Comparison of ENCODE assay signal across 8 cellular contexts in the genomic region with DNA sequence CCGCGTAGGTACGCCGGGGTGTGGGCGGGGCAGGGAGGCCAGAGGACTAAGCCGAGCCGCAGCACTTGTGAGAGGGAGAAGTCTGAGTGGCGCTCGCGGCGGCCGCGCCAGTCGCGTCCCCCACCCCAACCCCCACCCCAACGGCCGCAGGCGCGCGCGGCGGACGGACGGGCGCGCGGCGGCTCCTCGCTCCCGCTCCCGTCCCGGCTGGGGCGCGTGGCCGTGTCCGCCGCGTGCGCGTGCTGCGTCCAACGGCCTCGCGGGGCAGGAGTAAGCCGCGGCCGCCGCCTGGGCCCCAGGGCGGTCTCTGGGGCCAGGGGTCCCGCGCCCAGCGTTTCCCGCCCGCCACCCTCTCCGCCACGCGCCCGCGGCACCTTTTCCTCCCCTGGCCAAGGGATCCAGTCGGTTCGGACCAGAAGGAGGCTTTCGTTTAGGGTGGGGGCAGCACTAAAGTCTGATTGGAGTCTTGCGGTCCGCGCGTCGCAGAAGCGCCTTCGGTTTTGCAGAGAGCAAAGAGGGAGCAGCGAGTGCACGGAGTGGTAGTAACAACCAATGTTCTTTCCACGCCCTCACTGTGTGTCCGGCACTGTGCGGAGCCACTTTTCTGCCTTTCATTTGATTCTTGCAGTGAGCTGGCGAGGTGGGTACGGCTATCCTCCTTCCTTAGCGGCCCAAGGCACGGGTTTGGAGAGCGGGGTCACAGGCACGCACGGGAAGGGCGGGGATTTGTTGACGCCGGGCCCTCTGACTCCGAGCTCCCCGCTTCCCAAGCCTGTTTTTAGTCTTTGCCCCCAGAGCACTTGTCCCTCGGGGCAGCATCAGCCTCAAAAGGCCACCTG. TPM values are rescaled to one million over a fixed set of nuclear protein-coding genes. Genes with fewer than 3 reads are reported as not detected.
DNase-seq lines count a peak whose midpoint lies in the region; ATAC-seq and TF ChIP-seq lines count a peak whose summit lies in the region.

No MANE protein-coding gene starts in this region.

- H3K36me3 Mint-ChIP-seq in activated CD4-positive, alpha-beta memory T cell treated with anti-CD3 and anti-CD28 coated beads for 36 hours, result peaks cover 27% of the 10 kb centered on the region
- H3K36me3 Mint-ChIP-seq in endodermal cell (ENCODE audit: low read depth), result peaks cover 8% of the 10 kb centered on the region
- H3K36me3 Mint-ChIP-seq in stimulated activated naive B cell treated with anti-CD40 and anti-IgM and Interleukin-4, amounts not matched to agents 10 μg/mL and 1 μg/mL and 100 μg/mL, for 72 hours, result peaks cover 3 to 24% of the 10 kb centered on the region in 2 donors

- no peak for TF ChIP-seq CTCF in endodermal cell (conservative IDR thresholded peaks at IDR 0.05)

- peak overlapping the region; percentile 85 for H3K4me3 Mint-ChIP-seq in activated CD4-positive, alpha-beta memory T cell treated with anti-CD3 and anti-CD28 coated beads for 36 hours
- H3K4me3 Mint-ChIP-seq in endodermal cell, result no peak overlapping the region
- peak overlapping the region in 1 of 2 donors; percentile 95 for H3K4me3 Mint-ChIP-seq in stimulated activated naive B cell treated with anti-CD40 and anti-IgM and Interleukin-4, amounts not matched to agents 10 μg/mL and 1 μg/mL and 100 μg/mL, for 72 hours

- H3K27ac Mint-ChIP-seq in activated CD4-positive, alpha-beta memory T cell treated with anti-CD3 and anti-CD28 coated beads for 36 hours, result peak overlapping the region; percentile 75
- peak overlapping the region; percentile 92 for H3K27ac Mint-ChIP-seq in endodermal cell
- peak overlapping the region; percentile 93 for H3K27ac Mint-ChIP-seq in stimulated activated naive B cell treated with anti-CD40 and anti-IgM and Interleukin-4, amounts not matched to agents 10 μg/mL and 1 μg/mL and 100 μg/mL, for 72 hours

- DNase-seq in NCI-H748 (lab: John Stamatoyannopoulos, UW; ENCODE audit: unreplicated experiment) (peak; percentile 70), NCI-H748 treated with DMSO at 0.1 percent for 48 hours (lab: John Stamatoyannopoulos, UW) (no peak), LHCN-M2 (ENCODE audit: low read depth) (peak; percentile 48), endodermal cell (peak; percentile 73), GM19240 (ENCODE audit: insufficient read length, low spot score) (no peak)
- peak; percentile 60 for DNase-seq in activated CD4-positive, alpha-beta memory T cell treated with anti-CD3 and anti-CD28 coated beads for 36 hours
- peak; percentile 5 for DNase-seq in stimulated activated naive B cell treated with anti-CD40 and anti-IgM and Interleukin-4, amounts not matched to agents 10 μg/mL and 1 μg/mL and 100 μg/mL, for 72 hours

- H3K4me3 ChIP-seq in endodermal cell (ENCODE audit: low read length), result peak overlapping the region; percentile 99
- H3K4me3 ChIP-seq in mucosa of stomach (ENCODE audit: low read length), result peak overlapping the region; percentile 74

- 0% methylated on average over 10 to 87 of the region's 87 CpGs for WGBS in endodermal cell (ENCODE audit: insufficient coverage in 1 of 2, insufficient read length in 1 of 2), 2 experiments

- peak; percentile 6 to 12 for ATAC-seq in stimulated activated naive B cell treated with anti-CD40 and anti-IgM and Interleukin-4, amounts not matched to agents 10 μg/mL and 1 μg/mL and 100 μg/mL, for 72 hours (replicated peaks)

- peaks cover 39% of the 10 kb centered on the region for H3K4me1 Mint-ChIP-seq in activated CD4-positive, alpha-beta memory T cell treated with anti-CD3 and anti-CD28 coated beads for 36 hours (ENCODE audit: low read depth)
- H3K4me1 Mint-ChIP-seq in endodermal cell, result peaks cover 40% of the 10 kb centered on the region
- peaks cover 19 to 55% of the 10 kb centered on the region in 2 donors for H3K4me1 Mint-ChIP-seq in stimulated activated naive B cell treated with anti-CD40 and anti-IgM and Interleukin-4, amounts not matched to agents 10 μg/mL and 1 μg/mL and 100 μg/mL, for 72 hours

- no peaks in the 10 kb centered on the region for H3K27me3 ChIP-seq in endodermal cell (ENCODE audit: control insufficient read depth, insufficient read depth, low read length, poor library complexity, severe bottlenecking)
- no peaks in the 10 kb centered on the region for H3K27me3 ChIP-seq in mucosa of stomach (ENCODE audit: control insufficient read depth, insufficient read depth, low read length)

- peak overlapping the region; percentile 94 for H3K27ac ChIP-seq in endodermal cell (ENCODE audit: low read depth, low read length)

- no peaks in the 10 kb centered on the region for H3K9me3 ChIP-seq in endodermal cell (ENCODE audit: control insufficient read depth, low read length)
- H3K9me3 ChIP-seq in mucosa of stomach (ENCODE audit: control insufficient read depth, low read length), result no peaks in the 10 kb centered on the region

- no peaks in the 10 kb centered on the region for H3K9me3 Mint-ChIP-seq in activated CD4-positive, alpha-beta memory T cell treated with anti-CD3 and anti-CD28 coated beads for 36 hours
- H3K9me3 Mint-ChIP-seq in endodermal cell, result no peaks in the 10 kb centered on the region
- H3K9me3 Mint-ChIP-seq in stimulated activated naive B cell treated with anti-CD40 and anti-IgM and Interleukin-4, amounts not matched to agents 10 μg/mL and 1 μg/mL and 100 μg/mL, for 72 hours, result no peaks in the 10 kb centered on the region

- H3K9ac ChIP-seq in endodermal cell (ENCODE audit: extremely low read depth, low read length, poor library complexity, severe bottlenecking), result peak overlapping the region; percentile 93
- peak overlapping the region; percentile 98 for H3K9ac ChIP-seq in mucosa of stomach (ENCODE audit: low read length)

- H3K36me3 ChIP-seq in endodermal cell (ENCODE audit: control insufficient read depth, insufficient read depth, low read length) (peaks cover 7% of the 10 kb centered on the region), mucosa of stomach (ENCODE audit: control insufficient read depth, insufficient read depth, low read length) (no peaks in the 10 kb centered on the region)

- H3K4me1 ChIP-seq in endodermal cell (ENCODE audit: control insufficient read depth, insufficient read depth, low read length) (peaks cover 17% of the 10 kb centered on the region), mucosa of stomach (ENCODE audit: control insufficient read depth, insufficient read depth, low read length) (peaks cover 26% of the 10 kb centered on the region)

- intact Hi-C loops in activated CD4-positive, alpha-beta memory T cell treated with anti-CD3 and anti-CD28 coated beads for 36 hours (cut with micrococcal nuclease), result loop anchor here (5.0 to 10.0 kb wide), 4 partner anchors 370 to 687 kb away; a partner anchor contains a TSS

- H3K27me3 Mint-ChIP-seq in activated CD4-positive, alpha-beta memory T cell treated with anti-CD3 and anti-CD28 coated beads for 36 hours, result no peaks in the 10 kb centered on the region
- H3K27me3 Mint-ChIP-seq in endodermal cell (ENCODE audit: insufficient read depth), result no peaks in the 10 kb centered on the region
- no peaks in the 10 kb centered on the region for H3K27me3 Mint-ChIP-seq in stimulated activated naive B cell treated with anti-CD40 and anti-IgM and Interleukin-4, amounts not matched to agents 10 μg/mL and 1 μg/mL and 100 μg/mL, for 72 hours

- POLR2A ChIA-PET in activated CD4-positive, alpha-beta memory T cell treated with anti-CD3 and anti-CD28 coated beads for 36 hours (lab: Charles Lee), result interaction anchor here (0.7 to 4.1 kb wide), 9 partner anchors 9 to 520 kb away, joined by 3 to 71 read pairs (median 6); a partner anchor contains a TSS

- CTCF ChIA-PET in activated CD4-positive, alpha-beta memory T cell treated with anti-CD3 and anti-CD28 coated beads for 36 hours (lab: Charles Lee), result interaction anchor here (0.5 to 3.9 kb wide), 15 partner anchors 10 to 1072 kb away, joined by 3 to 39 read pairs (median 7); a partner anchor contains a TSS

RNA-seq across cellular contexts. Expression of a gene that starts 0.5 kb away (rescaled TPM):
- total RNA-seq in LHCN-M2 (2014; rRNA removed), result 203 and 204 TPM in 2 replicates
- 133 TPM for polyA plus RNA-seq in LHCN-M2 (2012)
- 100 to 1,000 TPM; 237 TPM for total RNA-seq in activated CD4-positive, alpha-beta memory T cell treated with anti-CD3 and anti-CD28 coated beads for 36 hours
- 100 to 1,000 TPM; 346 to 376 TPM for total RNA-seq in endodermal cell
- 146 TPM for polyA plus RNA-seq in endodermal cell (2013, experiment 1 of 2)
- 146 TPM for polyA plus RNA-seq in endodermal cell (2013, experiment 2 of 2)

RNA-seq across cellular contexts. Expression of a gene that starts 13.8 kb away (rescaled TPM):
- total RNA-seq in LHCN-M2 (2014; rRNA removed) (86.4 and 119 TPM in 2 replicates), endodermal cell (100 to 1,000 TPM; 105 to 129 TPM)
- 415 TPM for polyA plus RNA-seq in LHCN-M2 (2012)
- total RNA-seq in activated CD4-positive, alpha-beta memory T cell treated with anti-CD3 and anti-CD28 coated beads for 36 hours, result 10 to 100 TPM; 83.1 to 89.9 TPM
- polyA plus RNA-seq in endodermal cell (2013, experiment 1 of 2), result 102 TPM
- polyA plus RNA-seq in endodermal cell (2013, experiment 2 of 2), result 98.4 TPM

Comparison
In these comparisons a context has a peak if more than half of its experiments do, and no peak if none do; other contexts are left out.
1. DNase-seq: peak in NCI-H748 (single experiment), LHCN-M2 (single experiment), activated CD4-positive, alpha-beta memory T cell treated with anti-CD3 and anti-CD28 coated beads for 36 hours (single experiment), endodermal cell (single experiment) and stimulated activated naive B cell treated with anti-CD40 and anti-IgM and Interleukin-4, amounts not matched to agents 10 μg/mL and 1 μg/mL and 100 μg/mL, for 72 hours (single experiment); none in NCI-H748 treated with DMSO at 0.1 percent for 48 hours (single experiment) and GM19240 (single experiment).
2. Peak in every context shown above with its lines, with median percentiles within 50 percentile points of each other: H3K27ac Mint-ChIP-seq.